ENCODE assay signal across 7 cellular contexts in the genomic region with DNA sequence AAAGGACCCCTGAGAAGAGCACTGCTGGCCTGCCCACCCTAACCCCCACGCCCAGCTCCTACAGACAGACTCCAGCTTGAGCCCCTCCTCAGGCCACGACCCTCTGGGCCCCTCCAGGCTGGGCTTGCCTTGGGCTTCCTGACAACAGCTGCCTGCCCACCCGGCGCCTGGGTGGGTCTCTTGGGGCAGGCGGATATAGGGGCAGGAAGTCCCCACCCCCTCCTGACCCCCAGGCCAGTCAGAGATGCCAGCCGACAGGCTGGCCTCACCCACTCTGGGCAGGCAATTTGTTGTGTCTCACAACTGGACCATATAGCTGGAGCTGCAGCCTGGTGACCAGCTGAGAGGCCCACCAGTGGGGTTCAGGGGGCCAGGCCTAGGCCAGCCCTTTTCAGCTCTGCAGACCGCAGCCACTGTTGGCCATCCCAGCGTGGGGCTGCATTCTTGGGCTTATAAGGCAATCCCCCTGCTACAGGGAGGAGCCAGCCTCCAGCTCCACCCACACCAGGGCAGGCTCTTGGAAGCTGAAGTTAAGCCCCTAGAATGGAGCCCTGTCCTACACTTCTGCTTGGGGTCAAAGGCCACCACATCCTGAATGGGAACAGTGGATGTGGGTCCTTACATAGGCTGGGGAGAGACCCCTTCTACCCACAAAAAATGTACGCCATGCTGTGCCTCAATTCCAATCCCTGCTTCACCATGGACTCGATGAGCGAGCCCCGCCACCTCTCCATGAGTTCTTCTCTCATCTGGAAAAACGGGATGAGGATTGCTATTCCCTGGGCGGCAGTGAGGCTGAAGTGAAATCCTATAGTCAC. TPM values are rescaled to one million over a fixed set of nuclear protein-coding genes. Genes with fewer than 3 reads are reported as not detected.
A peak's percentile ranks its signal among the peaks of the same experiment; 100 is the strongest.
DNase-seq lines count a peak whose midpoint lies in the region; FAIRE-seq and TF ChIP-seq lines count a peak whose summit lies in the region.

No MANE protein-coding gene starts in this region.

- peak overlapping the region; percentile 96 to 99 (median 98) for H3K27ac ChIP-seq in esophagus muscularis mucosa (replicated peaks in 1 of 4)

- FAIRE-seq in H54 (lab: Jason Lieb, UNC), result no peak

- peaks cover 64 to 83% (median 78%) of the 10 kb centered on the region in 4 donors for H3K4me1 ChIP-seq in esophagus muscularis mucosa
- H3K4me1 ChIP-seq in neuron (ENCODE audit: insufficient read depth, low read length), result peaks cover 33% of the 10 kb centered on the region

- peaks cover 8 to 42% (median 30%) of the 10 kb centered on the region in 4 donors for H3K36me3 ChIP-seq in esophagus muscularis mucosa
- H3K36me3 ChIP-seq in neuron (ENCODE audit: insufficient read depth, low read length), result peaks cover 35% of the 10 kb centered on the region

- H2AFZ ChIP-seq in neuron (ENCODE audit: low read depth, low read length), result no peak overlapping the region

- H3K27me3 Mint-ChIP-seq in immature natural killer cell (ENCODE audit: low read depth in 3 of 3), result peaks cover 3 to 9% (median 5%) of the 10 kb centered on the region in 3 donors

- H3K27me3 ChIP-seq in esophagus muscularis mucosa (no peaks in the 10 kb centered on the region), neuron (ENCODE audit: insufficient read depth, low read length) (no peaks in the 10 kb centered on the region)

- H3K36me3 Mint-ChIP-seq in immature natural killer cell, result no peaks in the 10 kb centered on the region

- intact Hi-C loops in esophagus muscularis mucosa (cut with DNase I), result no loop called here

- no peak for TF ChIP-seq CTCF in esophagus muscularis mucosa (IDR thresholded peaks at IDR 0.05)

- H3K4me3 Mint-ChIP-seq in immature natural killer cell, result peak overlapping the region in 1 of 5 donors; percentile 38

- H3K4me3 ChIP-seq in esophagus muscularis mucosa, result peak overlapping the region; percentile 78 to 96 (median 88)
- peak overlapping the region; percentile 80 for H3K4me3 ChIP-seq in neuron (ENCODE audit: low read length)

- H3K9me3 Mint-ChIP-seq in immature natural killer cell, result no peaks in the 10 kb centered on the region

- H3K9me3 ChIP-seq in esophagus muscularis mucosa (no peaks in the 10 kb centered on the region), neuron (ENCODE audit: low read length) (no peaks in the 10 kb centered on the region)

- peak; percentile 86 for DNase-seq in H54 (ENCODE audit: insufficient read length, low spot score)
- peak; percentile 79 for DNase-seq in SK-N-DZ (ENCODE audit: low spot score)
- DNase-seq in esophagus muscularis mucosa (ENCODE audit: extremely low spot score), result no peak
- no peak for DNase-seq in NCI-H1048 (lab: John Stamatoyannopoulos, UW)
- DNase-seq in immature natural killer cell, result no peak
- no peak for DNase-seq in GM19238 (ENCODE audit: insufficient read length, low spot score)

- no peak for TF ChIP-seq EP300 in esophagus muscularis mucosa (IDR thresholded peaks at IDR 0.05)

- peaks cover 12 to 15% of the 10 kb centered on the region in 2 donors for H3K4me1 Mint-ChIP-seq in immature natural killer cell

- TF ChIP-seq POLR2A in H54 (IDR thresholded peaks at IDR 0.05; ENCODE audit: low read depth, low read length) (peak; percentile 53; the same call in 1 of the 2 replicates), esophagus muscularis mucosa (IDR thresholded peaks at IDR 0.05; ENCODE audit: low read depth) (peak; percentile 19)

- WGBS in esophagus muscularis mucosa, result 42% methylated on average over 9 of the region's 14 CpGs

- no peak overlapping the region for H3K27ac Mint-ChIP-seq in immature natural killer cell

RNA-seq across cellular contexts. Expression of a gene that starts 2.0 kb away (rescaled TPM):
- polyA plus RNA-seq in SK-N-DZ (2014; cell fraction: cytosol; rRNA removed), result 85.0 and 96.3 TPM in 2 replicates
- 107 and 131 TPM in 2 replicates for polyA plus RNA-seq in SK-N-DZ (2014; cell fraction: nucleus; rRNA removed)
- total RNA-seq in esophagus muscularis mucosa, result 1,000 to 10,000 TPM in 1 of 4 donors, 100 to 1,000 TPM in 3; 316 to 1,085 (median 575) TPM
- polyA plus RNA-seq in immature natural killer cell, result 1 to 10 TPM; 1.1 to 3.3 (median 2.3) TPM

RNA-seq across cellular contexts. Expression of a gene that starts 14.2 kb away (rescaled TPM):
- polyA plus RNA-seq in SK-N-DZ (2014; cell fraction: cytosol; rRNA removed), result 3.6 and 10.6 TPM in 2 replicates
- 39.9 and 78.7 TPM in 2 replicates for polyA plus RNA-seq in SK-N-DZ (2014; cell fraction: nucleus; rRNA removed)
- 10 to 100 TPM in 1 of 4 donors, 1 to 10 TPM in 3; 6.7 to 15.2 (median 7.5) TPM for total RNA-seq in esophagus muscularis mucosa
- 1 to 10 TPM in 1 of 3 donors, under 1 TPM in 1, not detected in 1; 0.48 to 1.3 TPM for polyA plus RNA-seq in immature natural killer cell

RNA-seq across cellular contexts. Expression of a gene that starts 21.3 kb away (rescaled TPM):
- polyA plus RNA-seq in SK-N-DZ (2014; cell fraction: cytosol; rRNA removed), result 91.5 and 112 TPM in 2 replicates
- polyA plus RNA-seq in SK-N-DZ (2014; cell fraction: nucleus; rRNA removed), result 273 and 280 TPM in 2 replicates
- 10 to 100 TPM; 58.1 to 92.1 (median 66.0) TPM for total RNA-seq in esophagus muscularis mucosa
- 10 to 100 TPM; 20.0 to 62.6 (median 46.4) TPM for polyA plus RNA-seq in immature natural killer cell

RNA-seq across cellular contexts. Expression of a gene that starts 22.0 kb away (rescaled TPM):
- 248 and 315 TPM in 2 replicates for polyA plus RNA-seq in SK-N-DZ (2014; cell fraction: cytosol; rRNA removed)
- polyA plus RNA-seq in SK-N-DZ (2014; cell fraction: nucleus; rRNA removed), result 379 and 553 TPM in 2 replicates
- 100 to 1,000 TPM in 3 of 4 donors, 10 to 100 TPM in 1; 92.2 to 160 (median 130) TPM for total RNA-seq in esophagus muscularis mucosa
- polyA plus RNA-seq in immature natural killer cell, result 1 to 10 TPM in 2 of 3 donors, under 1 TPM in 1; 0.93 to 4.2 (median 2.8) TPM

RNA-seq across cellular contexts. Expression of a gene that starts 48.8 kb away (rescaled TPM):
- polyA plus RNA-seq in SK-N-DZ (2014; cell fraction: cytosol; rRNA removed), result 26.1 and 35.3 TPM in 2 replicates
- 32.0 and 39.8 TPM in 2 replicates for polyA plus RNA-seq in SK-N-DZ (2014; cell fraction: nucleus; rRNA removed)
- total RNA-seq in esophagus muscularis mucosa, result 1 to 10 TPM in 2 of 4 donors, under 1 TPM in 2; 0.42 to 2.5 (median 1.6) TPM
- polyA plus RNA-seq in immature natural killer cell, result 10 to 100 TPM in 2 of 3 donors, 1 to 10 TPM in 1; 9.6 to 25.4 (median 17.5) TPM

Comparison
In these comparisons a context has a peak if more than half of its experiments do, and no peak if none do; other contexts are left out.
1. DNase-seq: peak in H54 (single experiment) and SK-N-DZ (single experiment); none in esophagus muscularis mucosa (single experiment), NCI-H1048 (single experiment), immature natural killer cell (0 of 3) and GM19238 (single experiment).